ENCODE assay signal across 1 cellular context in genomic region chr14:41699506-41699905, GRCh38.
TF ChIP-seq lines count a peak whose summit lies in the region.

No MANE protein-coding gene starts in this region.

TF ChIP-seq in GM23338, 12 proteins besides CTCF, POLR2A, EP300 and RAD21 (continued from another document):
- TF ChIP-seq REST (IDR thresholded peaks at IDR 0.05; ENCODE audit: unreplicated experiment) (no peak), STAT1 (IDR thresholded peaks at IDR 0.05; ENCODE audit: unreplicated experiment) (no peak), NANOG (IDR thresholded peaks at IDR 0.05; ENCODE audit: borderline replicate concordance) (no peak), EZH2 (IDR thresholded peaks at IDR 0.05; ENCODE audit: low read depth, unreplicated experiment) (no peak)
